In genomic region chr12:120495189-120495722, GRCh38 we compare ENCODE assay signal across 8 cellular contexts. TPM values are rescaled to one million over a fixed set of nuclear protein-coding genes. Genes with fewer than 3 reads are reported as not detected.
DNase-seq lines count a peak whose midpoint lies in the region; ATAC-seq and TF ChIP-seq lines count a peak whose summit lies in the region.

No MANE protein-coding gene starts in this region.

- H3K9me3 ChIP-seq in lower lobe of right lung (no peaks in the 10 kb centered on the region), upper lobe of right lung (no peaks in the 10 kb centered on the region)

- H3K36me3 ChIP-seq in lower lobe of right lung (peaks cover 39% of the 10 kb centered on the region), upper lobe of right lung (peaks cover 16% of the 10 kb centered on the region)

- in situ Hi-C loops in astrocyte of the spinal cord (cut with HindIII; ENCODE audit: low sequenced_read_pairs): no loop called here

- no peak for DNase-seq in astrocyte of the spinal cord (ENCODE audit: low read depth, low spot score)
- no peak for DNase-seq in lower lobe of right lung
- no peak for DNase-seq in upper lobe of right lung
- DNase-seq in activated CD4-positive, CD25-positive, alpha-beta regulatory T cell treated with anti-CD3 and anti-CD28 coated beads, Interleukin-2, amount 50 U/mL, for 72 hours: no peak
- DNase-seq in activated CD8-positive, alpha-beta memory T cell treated with anti-CD3 and anti-CD28 coated beads, Interleukin-2, amount 50 U/mL, for 48 hours: no peak

- peak; percentile 11 for ATAC-seq in HG03159 (IDR thresholded peaks at IDR 0.05; ENCODE audit: unreplicated experiment)
- peak; percentile 7 to 20 for ATAC-seq in lower lobe of right lung
- no peak for ATAC-seq in upper lobe of right lung
- ATAC-seq in GM21737 (IDR thresholded peaks at IDR 0.05; ENCODE audit: unreplicated experiment): no peak

- peak overlapping the region; percentile 81 for H3K27ac ChIP-seq in lower lobe of right lung
- peak overlapping the region; percentile 90 for H3K27ac ChIP-seq in upper lobe of right lung

- intact Hi-C loops in lower lobe of right lung (cut with DNase I): no loop called here
- intact Hi-C loops in upper lobe of right lung (cut with DNase I): no loop called here

- no peaks in the 10 kb centered on the region for H3K27me3 ChIP-seq in lower lobe of right lung (ENCODE audit: low read depth)
- no peaks in the 10 kb centered on the region for H3K27me3 ChIP-seq in upper lobe of right lung

- peak overlapping the region; percentile 87 for H3K4me3 ChIP-seq in GM12875 (ENCODE audit: low read depth, low read length)
- peak overlapping the region; percentile 96 for H3K4me3 ChIP-seq in astrocyte of the spinal cord (ENCODE audit: low read depth, low read length)
- peak overlapping the region; percentile 93 for H3K4me3 ChIP-seq in lower lobe of right lung
- H3K4me3 ChIP-seq in upper lobe of right lung: peak overlapping the region; percentile 97

- H3K4me1 ChIP-seq in lower lobe of right lung: peaks cover 24% of the 10 kb centered on the region
- peaks cover 20% of the 10 kb centered on the region for H3K4me1 ChIP-seq in upper lobe of right lung

- TF ChIP-seq CTCF in GM12875 (IDR thresholded peaks at IDR 0.05; ENCODE audit: borderline replicate concordance, insufficient read depth, low read depth, low read length) (no peak), astrocyte of the spinal cord (IDR thresholded peaks at IDR 0.05; ENCODE audit: low read depth, low read length) (no peak), lower lobe of right lung (IDR thresholded peaks at IDR 0.05) (no peak), upper lobe of right lung (IDR thresholded peaks at IDR 0.05) (no peak)

RNA-seq across cellular contexts. Expression of gene DYNLL1, which starts 0.7 kb away (rescaled TPM):
- total RNA-seq in lower lobe of right lung (285 TPM), upper lobe of right lung (242 TPM)

RNA-seq across cellular contexts. Expression of gene SRSF9, which starts 25.7 kb away (rescaled TPM):
- total RNA-seq in lower lobe of right lung (115 TPM), upper lobe of right lung (116 TPM)

RNA-seq across cellular contexts. Expression of gene COQ5, which starts 33.7 kb away (rescaled TPM):
- total RNA-seq in lower lobe of right lung (24.1 TPM), upper lobe of right lung (19.6 TPM)

RNA-seq across cellular contexts. Expression of gene RNF10, which starts 38.9 kb away (rescaled TPM):
- total RNA-seq in lower lobe of right lung (175 TPM), upper lobe of right lung (190 TPM)

RNA-seq across cellular contexts. Expression of gene GATC, which starts 49.0 kb away (rescaled TPM):
- total RNA-seq in lower lobe of right lung: 31.7 TPM
- 29.3 TPM for total RNA-seq in upper lobe of right lung

Comparison
In these comparisons a context has a peak if more than half of its experiments do, and no peak if none do; other contexts are left out.
1. ATAC-seq: peak in HG03159 (single experiment) and lower lobe of right lung (2 of 2); none in upper lobe of right lung (single experiment) and GM21737 (single experiment).
2. Peak in every context shown above with its lines, with median percentiles within 50 percentile points of each other: H3K4me3 ChIP-seq.